11 cellular contexts compared by ENCODE assay signal in the genomic region with DNA sequence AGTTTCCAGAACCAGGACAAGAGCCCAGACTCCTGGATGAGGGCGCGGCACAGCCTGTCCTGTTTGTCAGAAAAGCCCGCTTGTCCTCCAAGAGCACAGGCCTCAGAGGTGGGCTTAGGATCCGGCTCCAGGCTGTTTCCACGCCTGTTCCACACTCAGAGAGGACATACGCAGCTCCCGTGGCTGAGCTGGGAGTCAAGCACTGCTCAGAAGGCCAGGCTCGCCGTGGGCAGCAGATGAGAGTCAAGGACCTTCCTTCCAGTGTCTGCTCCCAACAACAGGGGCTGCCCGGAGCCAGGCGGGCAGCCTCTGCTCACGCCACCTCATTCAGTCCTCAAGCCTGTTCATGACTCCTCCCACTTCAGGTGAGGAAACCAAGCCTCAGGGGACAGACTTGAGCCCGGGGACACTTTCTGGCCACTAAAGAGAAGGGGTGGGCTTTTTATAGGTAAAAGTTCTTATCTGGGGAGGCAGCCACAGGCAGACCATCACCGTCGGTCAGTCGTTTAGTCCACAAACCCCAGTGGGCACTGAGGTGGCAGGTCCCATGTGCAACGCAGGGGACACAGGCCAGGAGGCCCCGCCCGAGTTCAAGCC. TPM values are rescaled to one million over a fixed set of nuclear protein-coding genes. Genes with fewer than 3 reads are reported as not detected.
DNase-seq lines count a peak whose midpoint lies in the region; ATAC-seq and TF ChIP-seq lines count a peak whose summit lies in the region.
"Had no signal": no experiment of that assay in that cellular context is flagged by ENCODE, and none has a peak within 500 bp of the region (broad histone marks: within the 10 kb centered on the region; RNA-seq: fewer than 3 reads in every experiment).

No MANE protein-coding gene starts in this region.

- TF ChIP-seq CTCF in natural killer cell (IDR thresholded peaks at IDR 0.05) (no peak), esophagus muscularis mucosa (IDR thresholded peaks at IDR 0.05) (no peak), neural progenitor cell (IDR thresholded peaks at IDR 0.05) (no peak)

- H3K4me1 ChIP-seq in esophagus muscularis mucosa = peaks cover 78 to 82% (median 82%) of the 10 kb centered on the region in 4 donors
- peaks cover 15% of the 10 kb centered on the region for H3K4me1 ChIP-seq in neural progenitor cell

- WGBS in esophagus muscularis mucosa = 49% methylated on average over 10 of the region's 19 CpGs

- H3K4me3 Mint-ChIP-seq in natural killer cell = peak overlapping the region; percentile 45
- H3K4me3 Mint-ChIP-seq in natural killer cell treated with Interleukin-12 subunit alpha and Interleukin-12 subunit beta and Interleukin-15 and Interleukin-18, amount 100 ng/mL, for 72 hours = no peak overlapping the region
- H3K4me3 Mint-ChIP-seq in neural progenitor cell = peak overlapping the region; percentile 33

- H3K79me2 ChIP-seq in neural progenitor cell (ENCODE audit: low read depth) = peaks cover 79% of the 10 kb centered on the region

- no peak for ATAC-seq in natural killer cell
- ATAC-seq in natural killer cell treated with Interleukin-12 subunit alpha and Interleukin-12 subunit beta and Interleukin-15 and Interleukin-18, amount 100 ng/mL, for 72 hours = no peak

- H3K27me3 Mint-ChIP-seq in natural killer cell (ENCODE audit: low read depth in 2 of 2) (no peaks in the 10 kb centered on the region), neural progenitor cell (ENCODE audit: insufficient read depth, low read depth) (peaks cover 6% of the 10 kb centered on the region)
- H3K27me3 Mint-ChIP-seq in natural killer cell treated with Interleukin-12 subunit alpha and Interleukin-12 subunit beta and Interleukin-15 and Interleukin-18, amount 100 ng/mL, for 72 hours = no peaks in the 10 kb centered on the region

- no peak overlapping the region for H3K4me2 ChIP-seq in neural progenitor cell

- H3F3A ChIP-seq in neural progenitor cell (ENCODE audit: low read depth) = no peaks in the 10 kb centered on the region

- H3K27ac ChIP-seq in esophagus muscularis mucosa (replicated peaks in 1 of 4) (peak overlapping the region; percentile 93 to 98 (median 96)), neural progenitor cell (no peak overlapping the region)
- H3K27ac ChIP-seq: WERI-Rb-1 had no signal

- TF ChIP-seq EP300 in esophagus muscularis mucosa (IDR thresholded peaks at IDR 0.05) = no peak

- H3K9ac ChIP-seq in neural progenitor cell = no peak overlapping the region

- no peaks in the 10 kb centered on the region for H3K36me3 Mint-ChIP-seq in natural killer cell
- no peaks in the 10 kb centered on the region for H3K36me3 Mint-ChIP-seq in natural killer cell treated with Interleukin-12 subunit alpha and Interleukin-12 subunit beta and Interleukin-15 and Interleukin-18, amount 100 ng/mL, for 72 hours
- peaks cover 3% of the 10 kb centered on the region for H3K36me3 Mint-ChIP-seq in neural progenitor cell

- no peaks in the 10 kb centered on the region for H3K27me3 ChIP-seq in esophagus muscularis mucosa
- no peaks in the 10 kb centered on the region for H3K27me3 ChIP-seq in neural progenitor cell

- H3K27ac Mint-ChIP-seq in natural killer cell = peak overlapping the region; percentile 44 to 60
- H3K27ac Mint-ChIP-seq in natural killer cell treated with Interleukin-12 subunit alpha and Interleukin-12 subunit beta and Interleukin-15 and Interleukin-18, amount 100 ng/mL, for 72 hours = peak overlapping the region in 1 of 2 donors; percentile 59
- H3K27ac Mint-ChIP-seq in neural progenitor cell = peak overlapping the region; percentile 60

- H4K20me1 ChIP-seq in neural progenitor cell (ENCODE audit: low read depth) = peaks cover 59% of the 10 kb centered on the region

- intact Hi-C loops in natural killer cell (cut with micrococcal nuclease) (no loop called here), esophagus muscularis mucosa (cut with DNase I) (no loop called here)

- H3K9me3 ChIP-seq in esophagus muscularis mucosa (no peaks in the 10 kb centered on the region), neural progenitor cell (ENCODE audit: low read depth) (no peaks in the 10 kb centered on the region)

- no peak for DNase-seq in natural killer cell
- DNase-seq in natural killer cell treated with Interleukin-12 subunit alpha and Interleukin-12 subunit beta and Interleukin-15 and Interleukin-18, amount 100 ng/mL, for 72 hours (ENCODE audit: low spot score) = no peak
- DNase-seq in esophagus muscularis mucosa (ENCODE audit: extremely low spot score) = no peak
- DNase-seq in neural progenitor cell (ENCODE audit: low spot score) = no peak
- no peak for DNase-seq in putamen (ENCODE audit: low spot score)
- no peak for DNase-seq in T1000 (lab: John Stamatoyannopoulos, UW)
- DNase-seq in activated effector memory CD4-positive, alpha-beta T cell treated with Interleukin-2 at 50 U/mL for 16 hours = no peak
- no peak for DNase-seq in foreskin melanocyte
- DNase-seq: AML-193, NCI-H1694 treated with DMSO at 0.1 percent for 48 hours, WERI-Rb-1 had no signal

- H3K4me1 Mint-ChIP-seq in natural killer cell (peaks cover 13 to 59% of the 10 kb centered on the region in 2 donors), neural progenitor cell (peaks cover 16% of the 10 kb centered on the region)
- H3K4me1 Mint-ChIP-seq in natural killer cell treated with Interleukin-12 subunit alpha and Interleukin-12 subunit beta and Interleukin-15 and Interleukin-18, amount 100 ng/mL, for 72 hours (ENCODE audit: low read depth in 2 of 2) = peaks cover 19 to 25% of the 10 kb centered on the region in 2 donors

- H3K9me3 Mint-ChIP-seq in natural killer cell (no peaks in the 10 kb centered on the region), neural progenitor cell (no peaks in the 10 kb centered on the region)
- no peaks in the 10 kb centered on the region for H3K9me3 Mint-ChIP-seq in natural killer cell treated with Interleukin-12 subunit alpha and Interleukin-12 subunit beta and Interleukin-15 and Interleukin-18, amount 100 ng/mL, for 72 hours

- H3K36me3 ChIP-seq in esophagus muscularis mucosa (no peaks in the 10 kb centered on the region), neural progenitor cell (no peaks in the 10 kb centered on the region)
- H3K36me3 ChIP-seq: WERI-Rb-1 had no signal

- TF ChIP-seq POLR2A in esophagus muscularis mucosa (IDR thresholded peaks at IDR 0.05; ENCODE audit: low read depth) = no peak

- H2AFZ ChIP-seq in neural progenitor cell (replicated peaks) = no peak overlapping the region

- peak overlapping the region; percentile 37 to 50 (median 40) for H3K4me3 ChIP-seq in esophagus muscularis mucosa
- H3K4me3 ChIP-seq in neural progenitor cell = no peak overlapping the region

RNA-seq across cellular contexts. Expression of gene CYB5R3, which starts 3.8 kb away (rescaled TPM):
- total RNA-seq in natural killer cell (10 to 100 TPM; 55.7 to 72.6 (median 68.0) TPM), esophagus muscularis mucosa (100 to 1,000 TPM; 154 to 287 (median 221) TPM), neural progenitor cell (ENCODE audit: low replicate concordance) (21.6 and 61.5 TPM in 2 replicates)
- total RNA-seq in natural killer cell treated with Interleukin-12 subunit alpha and Interleukin-12 subunit beta and Interleukin-15 and Interleukin-18, amount 100 ng/mL, for 72 hours = 10 to 100 TPM; 79.6 to 96.7 TPM

RNA-seq across cellular contexts. Expression of gene ATP5MGL, which starts 5.0 kb away (rescaled TPM):
- total RNA-seq in natural killer cell (1 to 10 TPM; 4.5 to 6.4 (median 6.1) TPM), esophagus muscularis mucosa (not detected), neural progenitor cell (ENCODE audit: low replicate concordance) (0.34 TPM in 1 of 2 replicates, not detected in the other)
- total RNA-seq in natural killer cell treated with Interleukin-12 subunit alpha and Interleukin-12 subunit beta and Interleukin-15 and Interleukin-18, amount 100 ng/mL, for 72 hours = 1 to 10 TPM in 1 of 2 donors, under 1 TPM in 1; 0.62 to 1.1 TPM

RNA-seq across cellular contexts. Expression of gene POLDIP3, which starts 30.8 kb away (rescaled TPM):
- total RNA-seq in natural killer cell (10 to 100 TPM; 66.1 to 82.8 (median 70.8) TPM), esophagus muscularis mucosa (10 to 100 TPM; 30.6 to 47.6 (median 39.6) TPM), neural progenitor cell (ENCODE audit: low replicate concordance) (37.8 and 67.2 TPM in 2 replicates)
- 10 to 100 TPM; 61.6 to 78.9 TPM for total RNA-seq in natural killer cell treated with Interleukin-12 subunit alpha and Interleukin-12 subunit beta and Interleukin-15 and Interleukin-18, amount 100 ng/mL, for 72 hours
